Comparison of ENCODE assay signal across 12 cellular contexts in genomic region chrX:154360155-154360713, GRCh38.
"Had no signal": no experiment of that assay in that cellular context is flagged by ENCODE, and none has a peak within 500 bp of the region (broad histone marks: within the 10 kb centered on the region; RNA-seq: fewer than 3 reads in every experiment).

No MANE protein-coding gene starts in this region.

- H3K4me1 ChIP-seq: stomach, thyroid gland had no signal

- H3K27me3 ChIP-seq: stomach, thyroid gland had no signal

- H3K4me2 ChIP-seq: SK-N-SH had no signal

- H3K27me3 Mint-ChIP-seq: dendritic cell treated with granulocyte-macrophage colony-stimulating factor and Interleukin-4, amounts not matched to agents 40 ng/mL and 50 ng/mL, for 4 days; memory B cell had no signal

- H3K4me3 Mint-ChIP-seq: activated T-helper 1 cell treated with anti-CD3 and anti-CD28 coated beads, Interleukin-12 subunit alpha, Interleukin-12 subunit beta, Interleukin-2, Interleukin-4 antibody, amounts not matched to agents 30 ng/mL and 10 ng/mL and 1 ng/mL, durations not matched to agents 14 hours and 24 hours and 36 hours; dendritic cell treated with granulocyte-macrophage colony-stimulating factor and Interleukin-4, amounts not matched to agents 40 ng/mL and 50 ng/mL, for 4 days; memory B cell had no signal

- H3K4me3 ChIP-seq: skin epidermis, stomach, thyroid gland had no signal

- H3K4me1 Mint-ChIP-seq: memory B cell had no signal

- DNase-seq: activated CD4-positive, alpha-beta T cell treated with anti-CD3 and anti-CD28 coated beads for 48 hours; activated naive CD4-positive, alpha-beta T cell treated with Interleukin-2 at 50 U/mL for 16 hours; erythroblast; SK-N-SH; stimulated activated CD4-positive, alpha-beta T cell treated with anti-CD3 and anti-CD28 coated beads, Interleukin-4, amount 100 ng/mL, for 4 hours; stomach; T-helper 1 cell; thyroid gland had no signal

- H3K9ac ChIP-seq: SK-N-SH had no signal

- H3K9me3 Mint-ChIP-seq: activated T-helper 1 cell treated with anti-CD3 and anti-CD28 coated beads, Interleukin-12 subunit alpha, Interleukin-12 subunit beta, Interleukin-2, Interleukin-4 antibody, amounts not matched to agents 30 ng/mL and 10 ng/mL and 1 ng/mL, durations not matched to agents 14 hours and 24 hours and 36 hours; dendritic cell treated with granulocyte-macrophage colony-stimulating factor and Interleukin-4, amounts not matched to agents 40 ng/mL and 50 ng/mL, for 4 days; memory B cell had no signal

- H3K27ac Mint-ChIP-seq: dendritic cell treated with granulocyte-macrophage colony-stimulating factor and Interleukin-4, amounts not matched to agents 40 ng/mL and 50 ng/mL, for 4 days; memory B cell had no signal

- H3K9me3 ChIP-seq: SK-N-SH, stomach, thyroid gland had no signal

- H3K27ac ChIP-seq: skin epidermis, thyroid gland had no signal
